25 cellular contexts compared by ENCODE assay signal in the genomic region with DNA sequence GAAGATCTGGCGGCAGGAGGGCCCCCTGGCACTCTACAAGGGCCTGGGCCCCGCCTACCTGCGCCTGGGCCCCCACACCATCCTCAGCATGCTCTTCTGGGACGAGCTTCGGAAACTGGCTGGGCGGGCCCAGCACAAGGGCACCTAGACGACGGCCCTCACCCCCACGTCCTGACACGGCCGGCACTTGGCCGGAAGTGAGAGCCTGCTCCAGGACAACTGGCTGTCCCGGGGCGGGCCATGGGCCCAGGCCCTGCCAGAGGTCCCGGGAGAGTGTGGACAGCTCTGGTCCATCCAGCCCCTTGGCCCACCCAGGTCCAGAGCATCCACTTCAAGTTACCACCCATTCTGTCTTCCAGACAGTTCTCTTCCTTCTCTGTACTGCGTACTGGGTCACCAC. TPM values are rescaled to one million over a fixed set of nuclear protein-coding genes. Genes with fewer than 3 reads are reported as not detected.
A peak's percentile ranks its signal among the peaks of the same experiment; 100 is the strongest.
DNase-seq lines count a peak whose midpoint lies in the region; ATAC-seq, FAIRE-seq and TF ChIP-seq lines count a peak whose summit lies in the region.
"Had no signal": no experiment of that assay in that cellular context is flagged by ENCODE, and none has a peak within 500 bp of the region (broad histone marks: within the 10 kb centered on the region; RNA-seq: fewer than 3 reads in every experiment).

No MANE protein-coding gene starts in this region.

- peaks cover 4% of the 10 kb centered on the region for H3K4me1 Mint-ChIP-seq in CD14-positive monocyte

- peaks cover 4 to 11% of the 10 kb centered on the region in 2 donors for H3K36me3 Mint-ChIP-seq in CD14-positive monocyte

- intact Hi-C loops in CD14-positive monocyte (cut with micrococcal nuclease): no loop called here
- intact Hi-C loops in endothelial cell of umbilical vein (cut with micrococcal nuclease): no loop called here
- intact Hi-C loops in gastrocnemius medialis (cut with DNase I; ENCODE audit: low total_unique reads): loop anchor here (5.0 kb wide), 2 partner anchors 142 to 162 kb away; no protein-coding TSS in a partner anchor

- ATAC-seq in gastrocnemius medialis (no peak), HG02870 (IDR thresholded peaks at IDR 0.05; ENCODE audit: unreplicated experiment) (no peak)

- dilution Hi-C loops in endothelial cell of umbilical vein (cut with MboI; ENCODE audit: extremely low pct_ligation_motif_present, low sequenced_read_pairs): no loop called here

- H3K27me3 ChIP-seq in endothelial cell of umbilical vein (ENCODE audit: control insufficient read depth in 2 of 2, insufficient read depth in 2 of 2, low read length in 2 of 2) (no peaks in the 10 kb centered on the region), gastrocnemius medialis (no peaks in the 10 kb centered on the region)
- H3K27me3 ChIP-seq: Peyer's patch, SJSA1 had no signal

- H2AFZ ChIP-seq in endothelial cell of umbilical vein (ENCODE audit: low read depth, low read length): no peak overlapping the region

- H3K4me3 Mint-ChIP-seq in CD14-positive monocyte: no peak overlapping the region
- H3K4me3 Mint-ChIP-seq: CD4-positive, alpha-beta T cell had no signal

- DNase-seq in CD14-positive monocyte (ENCODE audit: low spot score) (no peak), RWPE1 (ENCODE audit: low spot score) (no peak), endothelial cell of umbilical vein (ENCODE audit: low read depth, low spot score) (no peak), gastrocnemius medialis (peak in 1 of 2 donors; percentile 20), NCI-H1417 treated with DMSO at 0.1 percent for 48 hours (lab: John Stamatoyannopoulos, UW) (no peak), NCI-H2227 (lab: John Stamatoyannopoulos, UW; ENCODE audit: unreplicated experiment) (no peak)
- DNase-seq: CD4-positive, alpha-beta T cell; DMS153; KG1; NCI-H1092 treated with DMSO at 0.1 percent for 48 hours; NCI-H2029 treated with DMSO at 0.1 percent for 48 hours; NCI-H345; NCI-H524 treated with DMSO at 0.1 percent for 48 hours; Peyer's patch had no signal

- no peak for FAIRE-seq in endothelial cell of umbilical vein (lab: Jason Lieb, UNC)
- FAIRE-seq: GM12892, GM18507 had no signal

- peaks cover 0 to 3% (median 1%) of the 10 kb centered on the region in 3 donors for H3K27me3 Mint-ChIP-seq in CD14-positive monocyte (ENCODE audit: low read depth in 3 of 3)
- H3K27me3 Mint-ChIP-seq: CD4-positive, alpha-beta T cell had no signal

- H4K20me1 ChIP-seq in endothelial cell of umbilical vein (replicated peaks; ENCODE audit: control insufficient read depth, extremely low read depth, insufficient read depth, low read length): no peaks in the 10 kb centered on the region

- no peak for TF ChIP-seq POLR2A in endothelial cell of umbilical vein (IDR thresholded peaks at IDR 0.05; ENCODE audit: low read depth, low read length)
- no peak for TF ChIP-seq POLR2A in gastrocnemius medialis (IDR thresholded peaks at IDR 0.05)

- H3K9me3 ChIP-seq in endothelial cell of umbilical vein (replicated peaks; ENCODE audit: control insufficient read depth, insufficient read depth, low read length): no peaks in the 10 kb centered on the region
- H3K9me3 ChIP-seq in gastrocnemius medialis: no peaks in the 10 kb centered on the region
- H3K9me3 ChIP-seq: Caco-2, HAP-1, Peyer's patch, SJSA1 had no signal

- H3K27ac Mint-ChIP-seq in CD14-positive monocyte: peak overlapping the region in 4 of 7 donors; percentile 15 to 63 (median 54)

- H3K9ac ChIP-seq in endothelial cell of umbilical vein (replicated peaks; ENCODE audit: extremely low read depth, insufficient read depth, low read length): no peak overlapping the region

- TF ChIP-seq CTCF in CD14-positive monocyte (IDR thresholded peaks at IDR 0.05) (no peak), RWPE1 (conservative IDR thresholded peaks at IDR 0.05; ENCODE audit: low read depth) (no peak), endothelial cell of umbilical vein (IDR thresholded peaks at IDR 0.05; ENCODE audit: extremely low read depth in 1 of 2, insufficient read depth in 1 of 2, low read depth in 1 of 2, low read length in 2 of 2) (no peak), gastrocnemius medialis (IDR thresholded peaks at IDR 0.05 in 4 of 5, conservative IDR thresholded peaks at IDR 0.05 in 1 of 5) (no peak)

- peaks cover 0 to 6% of the 10 kb centered on the region in 2 experiments for H3K36me3 ChIP-seq in endothelial cell of umbilical vein (ENCODE audit: control insufficient read depth in 2 of 2, extremely low read depth in 1 of 2, insufficient read depth in 2 of 2, low read length in 2 of 2)
- H3K36me3 ChIP-seq in gastrocnemius medialis: peaks cover 0 to 8% of the 10 kb centered on the region in 2 donors
- H3K36me3 ChIP-seq: HAP-1 had no signal

- CTCF ChIA-PET in RWPE1 (lab: Yijun Ruan, JAX): no interaction called here
- CTCF ChIA-PET in endothelial cell of umbilical vein (lab: Charles Lee): interaction anchor here (0.6 to 4.2 kb wide), 4 partner anchors 9 to 148 kb away, joined by 3 to 31 read pairs (median 3); partner anchors contain the start of gene FBLIM1

- peak overlapping the region; percentile 84 for H3K27ac ChIP-seq in RWPE1
- no peak overlapping the region for H3K27ac ChIP-seq in endothelial cell of umbilical vein (ENCODE audit: insufficient read depth, low read depth, low read length)
- H3K27ac ChIP-seq in gastrocnemius medialis: peak overlapping the region; percentile 86 to 96 (median 94)
- H3K27ac ChIP-seq: SJSA1 had no signal

- H3K9me1 ChIP-seq in endothelial cell of umbilical vein (replicated peaks; ENCODE audit: control insufficient read depth, extremely low read depth, insufficient read depth, low read length): no peaks in the 10 kb centered on the region

- no peaks in the 10 kb centered on the region for H3K4me1 ChIP-seq in endothelial cell of umbilical vein (ENCODE audit: control insufficient read depth, extremely low read depth, insufficient read depth, low read length)
- H3K4me1 ChIP-seq in gastrocnemius medialis: peaks cover 45 to 50% of the 10 kb centered on the region in 2 donors
- H3K4me1 ChIP-seq: SJSA1 had no signal

- POLR2A ChIA-PET in RWPE1 (lab: Yijun Ruan, JAX; ENCODE audit: low non-redundant PET): no interaction called here
- POLR2A ChIA-PET in endothelial cell of umbilical vein (lab: Charles Lee): interaction anchor here (1.0 kb wide), 1 partner anchor 21 kb away, joined by 3 read pairs; no protein-coding TSS in a partner anchor

- no peak overlapping the region for H3K4me3 ChIP-seq in endothelial cell of umbilical vein (replicated peaks in 1 of 3; ENCODE audit: insufficient read depth in 1 of 3, low read depth in 1 of 3, low read length in 3 of 3)
- H3K4me3 ChIP-seq in gastrocnemius medialis: no peak overlapping the region
- H3K4me3 ChIP-seq: HAP-1, Peyer's patch, SJSA1 had no signal

- H3K9me3 Mint-ChIP-seq in CD14-positive monocyte: peaks cover 0 to 1% (median 0%) of the 10 kb centered on the region in 7 donors
- H3K9me3 Mint-ChIP-seq: CD4-positive, alpha-beta T cell had no signal

- in situ Hi-C loops in gastrocnemius medialis (cut with MboI; ENCODE audit: low sequenced_read_pairs in 4 of 4): loop anchor here in 2 of 4 donors (10.0 to 25.0 kb wide), 2 partner anchors 144 to 152 kb away; partner anchors contain the start of gene AGMAT (in 1 of the 2)

- H3K4me2 ChIP-seq in endothelial cell of umbilical vein (ENCODE audit: insufficient read depth, low read length): no peak overlapping the region

- no TSS peak for BruUV-seq in endothelial cell of umbilical vein (replicated peaks; lab: Mats Ljungman, UMichigan)

- no peaks in the 10 kb centered on the region for H3K79me2 ChIP-seq in endothelial cell of umbilical vein (ENCODE audit: control insufficient read depth, insufficient read depth, low read length)

RNA-seq across cellular contexts. Expression of gene TMEM82, which starts 3.0 kb away (rescaled TPM):
- polyA plus RNA-seq in CD14-positive monocyte: not detected
- not detected in 2 replicates for total RNA-seq in endothelial cell of umbilical vein
- polyA plus RNA-seq in endothelial cell of umbilical vein: not detected in 2 replicates
- not detected in 2 replicates for polyA plus RNA-seq in endothelial cell of umbilical vein (2011; cell fraction: cytosol; rRNA removed)
- polyA plus RNA-seq in endothelial cell of umbilical vein (2011; cell fraction: nucleus; rRNA removed): not detected in 2 replicates
- 0.14 TPM in 1 of 2 replicates, not detected in the other for polyA plus RNA-seq in endothelial cell of umbilical vein (2012)
- not detected in 2 replicates for polyA minus RNA-seq in endothelial cell of umbilical vein
- polyA minus RNA-seq in endothelial cell of umbilical vein (2011; cell fraction: cytosol; rRNA and poly(A)+ RNA removed): not detected
- not detected in 2 replicates for polyA minus RNA-seq in endothelial cell of umbilical vein (2011; cell fraction: nucleus; rRNA and poly(A)+ RNA removed)
- total RNA-seq in gastrocnemius medialis: under 1 TPM in 1 of 4 donors, not detected in 3; 0.33 TPM
- total RNA-seq: A673; CD4-positive, alpha-beta T cell; G401; HT1080; OCI-LY7; SJSA1 had no signal
- polyA plus RNA-seq: BJ had no signal

RNA-seq across cellular contexts. Expression of gene SLC25A34, which starts 3.2 kb away (rescaled TPM):
- polyA plus RNA-seq in CD14-positive monocyte (under 1 TPM; 0.08 to 0.61 TPM), endothelial cell of umbilical vein (0.90 and 1.4 TPM in 2 replicates)
- total RNA-seq in endothelial cell of umbilical vein (0.76 and 1.1 TPM in 2 replicates), gastrocnemius medialis (10 to 100 TPM in 3 of 4 donors, 1 to 10 TPM in 1; 7.8 to 17.2 (median 13.8) TPM)
- polyA plus RNA-seq in endothelial cell of umbilical vein (2011; cell fraction: cytosol; rRNA removed): 0.28 and 0.59 TPM in 2 replicates
- polyA plus RNA-seq in endothelial cell of umbilical vein (2011; cell fraction: nucleus; rRNA removed): 4.5 and 5.4 TPM in 2 replicates
- polyA plus RNA-seq in endothelial cell of umbilical vein (2012): 0.41 and 0.49 TPM in 2 replicates
- polyA minus RNA-seq in endothelial cell of umbilical vein: 0.51 and 0.81 TPM in 2 replicates
- not detected for polyA minus RNA-seq in endothelial cell of umbilical vein (2011; cell fraction: cytosol; rRNA and poly(A)+ RNA removed)
- 1.3 and 2.4 TPM in 2 replicates for polyA minus RNA-seq in endothelial cell of umbilical vein (2011; cell fraction: nucleus; rRNA and poly(A)+ RNA removed)

RNA-seq across cellular contexts. Expression of gene FBLIM1, which starts 19.3 kb away (rescaled TPM):
- not detected for polyA plus RNA-seq in CD14-positive monocyte
- 363 and 394 TPM in 2 replicates for total RNA-seq in endothelial cell of umbilical vein
- 414 and 436 TPM in 2 replicates for polyA plus RNA-seq in endothelial cell of umbilical vein
- polyA plus RNA-seq in endothelial cell of umbilical vein (2011; cell fraction: cytosol; rRNA removed): 349 and 462 TPM in 2 replicates
- polyA plus RNA-seq in endothelial cell of umbilical vein (2011; cell fraction: nucleus; rRNA removed): 354 and 389 TPM in 2 replicates
- 254 and 300 TPM in 2 replicates for polyA plus RNA-seq in endothelial cell of umbilical vein (2012)
- polyA minus RNA-seq in endothelial cell of umbilical vein: 209 and 240 TPM in 2 replicates
- polyA minus RNA-seq in endothelial cell of umbilical vein (2011; cell fraction: cytosol; rRNA and poly(A)+ RNA removed): 1.9 TPM
- polyA minus RNA-seq in endothelial cell of umbilical vein (2011; cell fraction: nucleus; rRNA and poly(A)+ RNA removed): 110 and 175 TPM in 2 replicates
- 1 to 10 TPM; 1.4 to 3.9 (median 3.8) TPM for total RNA-seq in gastrocnemius medialis
- total RNA-seq: OCI-LY7 had no signal

RNA-seq across cellular contexts. Expression of gene PLEKHM2, which starts 55.1 kb away (rescaled TPM):
- polyA plus RNA-seq in CD14-positive monocyte (1 to 10 TPM; 4.0 to 5.8 TPM), endothelial cell of umbilical vein (59.1 and 60.6 TPM in 2 replicates)
- total RNA-seq in endothelial cell of umbilical vein (67.5 and 71.5 TPM in 2 replicates), gastrocnemius medialis (100 to 1,000 TPM in 3 of 4 donors, 10 to 100 TPM in 1; 86.7 to 170 (median 144) TPM)
- polyA plus RNA-seq in endothelial cell of umbilical vein (2011; cell fraction: cytosol; rRNA removed): 49.3 and 57.8 TPM in 2 replicates
- 97.8 and 120 TPM in 2 replicates for polyA plus RNA-seq in endothelial cell of umbilical vein (2011; cell fraction: nucleus; rRNA removed)
- polyA plus RNA-seq in endothelial cell of umbilical vein (2012): 40.8 and 41.2 TPM in 2 replicates
- 42.4 and 49.8 TPM in 2 replicates for polyA minus RNA-seq in endothelial cell of umbilical vein
- polyA minus RNA-seq in endothelial cell of umbilical vein (2011; cell fraction: cytosol; rRNA and poly(A)+ RNA removed): 39.8 TPM
- polyA minus RNA-seq in endothelial cell of umbilical vein (2011; cell fraction: nucleus; rRNA and poly(A)+ RNA removed): 22.8 and 29.7 TPM in 2 replicates

Comparison
In these comparisons a context has a peak if more than half of its experiments do, and no peak if none do; other contexts are left out.
1. RNA of gene FBLIM1, which starts 19.3 kb away (total RNA-seq): 363 to 394 TPM in endothelial cell of umbilical vein; 1.4 to 3.9 TPM in gastrocnemius medialis; every median in the first group is over 10 times any median in the second.